9 cellular contexts compared by ENCODE assay signal in genomic region chr2:10817413-10817812, GRCh38. TPM values are rescaled to one million over a fixed set of nuclear protein-coding genes. Genes with fewer than 3 reads are reported as not detected.
DNase-seq lines count a peak whose midpoint lies in the region; ATAC-seq and TF ChIP-seq lines count a peak whose summit lies in the region.
"Had no signal": no experiment of that assay in that cellular context is flagged by ENCODE, and none has a peak within 500 bp of the region (broad histone marks: within the 10 kb centered on the region; RNA-seq: fewer than 3 reads in every experiment).

No MANE protein-coding gene starts in this region.

- TF ChIP-seq CTCF in activated CD8-positive, alpha-beta T cell treated with anti-CD3 and anti-CD28 coated beads for 36 hours (IDR thresholded peaks at IDR 0.05), result peak; percentile 37
- peak; percentile 32 for TF ChIP-seq CTCF in fibroblast of mammary gland (conservative IDR thresholded peaks at IDR 0.05; ENCODE audit: control insufficient read depth, insufficient read depth, low read depth, low read length)
- peak in 2 of 11 experiments; percentile 17 to 18 for TF ChIP-seq CTCF in spleen (IDR thresholded peaks at IDR 0.05 in 8 of 11, conservative IDR thresholded peaks at IDR 0.05 in 3 of 11)

- H3K9me3 ChIP-seq in spleen, result no peaks in the 10 kb centered on the region

- 57 to 76% (median 64%) methylated on average over 4 to 5 of the region's 5 CpGs for WGBS in spleen, 5 donors

- H3K27me3 Mint-ChIP-seq in activated CD8-positive, alpha-beta T cell treated with anti-CD3 and anti-CD28 coated beads for 36 hours, result peaks cover 4% of the 10 kb centered on the region
- H3K27me3 Mint-ChIP-seq in activated CD8-positive, alpha-beta T cell treated with anti-CD3 and anti-CD28 coated beads, Interleukin-2, amount 10 ng/mL, durations not matched to agents 7 days and 5 days (ENCODE audit: low read depth), result peaks cover 35% of the 10 kb centered on the region
- peaks cover 43% of the 10 kb centered on the region for H3K27me3 Mint-ChIP-seq in activated CD8-positive, alpha-beta memory T cell treated with anti-CD3 and anti-CD28 coated beads, Interleukin-2, amount 10 ng/mL, durations not matched to agents 7 days and 5 days

- no peaks in the 10 kb centered on the region for H3K36me3 Mint-ChIP-seq in activated CD8-positive, alpha-beta T cell treated with anti-CD3 and anti-CD28 coated beads for 36 hours (ENCODE audit: low read depth)
- H3K36me3 Mint-ChIP-seq in activated CD8-positive, alpha-beta T cell treated with anti-CD3 and anti-CD28 coated beads, Interleukin-2, amount 10 ng/mL, durations not matched to agents 7 days and 5 days (ENCODE audit: low read depth), result no peaks in the 10 kb centered on the region
- H3K36me3 Mint-ChIP-seq in activated CD8-positive, alpha-beta memory T cell treated with anti-CD3 and anti-CD28 coated beads, Interleukin-2, amount 10 ng/mL, durations not matched to agents 7 days and 5 days, result no peaks in the 10 kb centered on the region
- H3K36me3 Mint-ChIP-seq: CD4-positive, alpha-beta memory T cell had no signal

- no peak for TF ChIP-seq POLR2A in spleen (IDR thresholded peaks at IDR 0.05)

- no peak overlapping the region for H3K27ac ChIP-seq in spleen

- POLR2A ChIA-PET in activated CD8-positive, alpha-beta T cell treated with anti-CD3 and anti-CD28 coated beads for 36 hours (lab: Charles Lee), result no interaction called here
- POLR2A ChIA-PET in activated CD8-positive, alpha-beta T cell treated with anti-CD3 and anti-CD28 coated beads, Interleukin-2, amount 10 ng/mL, durations not matched to agents 7 days and 5 days (lab: Charles Lee), result no interaction called here

- H3K9me3 Mint-ChIP-seq in activated CD8-positive, alpha-beta T cell treated with anti-CD3 and anti-CD28 coated beads for 36 hours, result no peaks in the 10 kb centered on the region
- no peaks in the 10 kb centered on the region for H3K9me3 Mint-ChIP-seq in activated CD8-positive, alpha-beta T cell treated with anti-CD3 and anti-CD28 coated beads, Interleukin-2, amount 10 ng/mL, durations not matched to agents 7 days and 5 days (ENCODE audit: insufficient read depth)
- no peaks in the 10 kb centered on the region for H3K9me3 Mint-ChIP-seq in activated CD8-positive, alpha-beta memory T cell treated with anti-CD3 and anti-CD28 coated beads, Interleukin-2, amount 10 ng/mL, durations not matched to agents 7 days and 5 days (ENCODE audit: low read depth)
- H3K9me3 Mint-ChIP-seq: CD4-positive, alpha-beta memory T cell had no signal

- peaks cover 5 to 40% (median 19%) of the 10 kb centered on the region in 6 donors for H3K4me1 ChIP-seq in spleen

- H3K27me3 ChIP-seq in spleen (replicated peaks in 1 of 7), result peaks cover 0 to 5% (median 0%) of the 10 kb centered on the region in 7 donors

- peak; percentile 36 for DNase-seq in activated CD8-positive, alpha-beta T cell treated with anti-CD3 and anti-CD28 coated beads for 36 hours
- no peak for DNase-seq in activated CD8-positive, alpha-beta T cell treated with anti-CD3 and anti-CD28 coated beads, Interleukin-2, amount 10 ng/mL, durations not matched to agents 7 days and 5 days
- DNase-seq in OCI-M1 (lab: John Stamatoyannopoulos, UW) (peak; percentile 16), fibroblast of mammary gland (ENCODE audit: low read depth) (no peak), spleen (peak; percentile 69)
- DNase-seq in activated CD8-positive, alpha-beta memory T cell treated with anti-CD3 and anti-CD28 coated beads, Interleukin-2, amount 10 ng/mL, durations not matched to agents 7 days and 5 days, result no peak

- H3K4me3 ChIP-seq in fibroblast of mammary gland (ENCODE audit: control insufficient read depth, low read depth, low read length) (no peak overlapping the region), spleen (no peak overlapping the region)

- peaks cover 3% of the 10 kb centered on the region for H3K4me1 Mint-ChIP-seq in activated CD8-positive, alpha-beta T cell treated with anti-CD3 and anti-CD28 coated beads for 36 hours (ENCODE audit: low read depth)
- peaks cover 3% of the 10 kb centered on the region for H3K4me1 Mint-ChIP-seq in activated CD8-positive, alpha-beta T cell treated with anti-CD3 and anti-CD28 coated beads, Interleukin-2, amount 10 ng/mL, durations not matched to agents 7 days and 5 days (ENCODE audit: low read depth)
- peaks cover 3% of the 10 kb centered on the region for H3K4me1 Mint-ChIP-seq in activated CD8-positive, alpha-beta memory T cell treated with anti-CD3 and anti-CD28 coated beads, Interleukin-2, amount 10 ng/mL, durations not matched to agents 7 days and 5 days

- no peak for ATAC-seq in activated CD8-positive, alpha-beta T cell treated with anti-CD3 and anti-CD28 coated beads for 36 hours
- ATAC-seq in activated CD8-positive, alpha-beta T cell treated with anti-CD3 and anti-CD28 coated beads, Interleukin-2, amount 10 ng/mL, durations not matched to agents 7 days and 5 days, result no peak
- no peak for ATAC-seq in HG03196 (IDR thresholded peaks at IDR 0.05; ENCODE audit: unreplicated experiment)
- no peak for ATAC-seq in activated CD8-positive, alpha-beta memory T cell treated with anti-CD3 and anti-CD28 coated beads, Interleukin-2, amount 10 ng/mL, durations not matched to agents 7 days and 5 days
- no peak for ATAC-seq in HG02610 (IDR thresholded peaks at IDR 0.05; ENCODE audit: unreplicated experiment)

- CTCF ChIA-PET in activated CD8-positive, alpha-beta T cell treated with anti-CD3 and anti-CD28 coated beads for 36 hours (lab: Charles Lee), result interaction anchor here (0.7 to 5.7 kb wide), 6 partner anchors 9 to 155 kb away, joined by 3 to 31 read pairs (median 4); no protein-coding TSS in a partner anchor
- CTCF ChIA-PET in activated CD8-positive, alpha-beta T cell treated with anti-CD3 and anti-CD28 coated beads, Interleukin-2, amount 10 ng/mL, durations not matched to agents 7 days and 5 days (lab: Charles Lee), result interaction anchor here (0.6 to 2.4 kb wide), 9 partner anchors 11 to 26 kb away, joined by 3 to 9 read pairs (median 5); no protein-coding TSS in a partner anchor
- CTCF ChIA-PET in activated CD8-positive, alpha-beta memory T cell treated with anti-CD3 and anti-CD28 coated beads, Interleukin-2, amount 10 ng/mL, durations not matched to agents 7 days and 5 days (lab: Charles Lee), result interaction anchor here (1.1 to 3.1 kb wide), 4 partner anchors 15 to 315 kb away, joined by 3 to 19 read pairs (median 5); a partner anchor contains a TSS

- intact Hi-C loops in activated CD8-positive, alpha-beta T cell treated with anti-CD3 and anti-CD28 coated beads for 36 hours (cut with micrococcal nuclease), result no loop called here
- intact Hi-C loops in spleen (cut with DNase I; ENCODE audit: low total_unique reads), result no loop called here

- no peak overlapping the region for H3K27ac Mint-ChIP-seq in activated CD8-positive, alpha-beta T cell treated with anti-CD3 and anti-CD28 coated beads for 36 hours
- H3K27ac Mint-ChIP-seq in activated CD8-positive, alpha-beta T cell treated with anti-CD3 and anti-CD28 coated beads, Interleukin-2, amount 10 ng/mL, durations not matched to agents 7 days and 5 days, result no peak overlapping the region
- no peak overlapping the region for H3K27ac Mint-ChIP-seq in activated CD8-positive, alpha-beta memory T cell treated with anti-CD3 and anti-CD28 coated beads, Interleukin-2, amount 10 ng/mL, durations not matched to agents 7 days and 5 days

- no peaks in the 10 kb centered on the region for H3K36me3 ChIP-seq in spleen

- H3K4me3 Mint-ChIP-seq in activated CD8-positive, alpha-beta T cell treated with anti-CD3 and anti-CD28 coated beads for 36 hours, result no peak overlapping the region
- H3K4me3 Mint-ChIP-seq in activated CD8-positive, alpha-beta T cell treated with anti-CD3 and anti-CD28 coated beads, Interleukin-2, amount 10 ng/mL, durations not matched to agents 7 days and 5 days, result no peak overlapping the region
- no peak overlapping the region for H3K4me3 Mint-ChIP-seq in activated CD8-positive, alpha-beta memory T cell treated with anti-CD3 and anti-CD28 coated beads, Interleukin-2, amount 10 ng/mL, durations not matched to agents 7 days and 5 days
- H3K4me3 Mint-ChIP-seq: CD4-positive, alpha-beta memory T cell had no signal

RNA-seq across cellular contexts. Expression of gene PDIA6, which starts 4.8 kb away (rescaled TPM):
- 100 to 1,000 TPM; 146 to 150 TPM for total RNA-seq in activated CD8-positive, alpha-beta T cell treated with anti-CD3 and anti-CD28 coated beads for 36 hours
- 100 to 1,000 TPM; 131 to 138 TPM for total RNA-seq in activated CD8-positive, alpha-beta T cell treated with anti-CD3 and anti-CD28 coated beads, Interleukin-2, amount 10 ng/mL, durations not matched to agents 7 days and 5 days
- 100 to 1,000 TPM; 100 to 164 (median 131) TPM for total RNA-seq in spleen
- 10 to 100 TPM; 29.7 to 60.5 (median 56.0) TPM for polyA plus RNA-seq in spleen
- 100 to 1,000 TPM; 134 to 174 TPM for total RNA-seq in activated CD8-positive, alpha-beta memory T cell treated with anti-CD3 and anti-CD28 coated beads, Interleukin-2, amount 10 ng/mL, durations not matched to agents 7 days and 5 days

Comparison
In these comparisons a context has a peak if more than half of its experiments do, and no peak if none do; other contexts are left out.
1. DNase-seq: peak in activated CD8-positive, alpha-beta T cell treated with anti-CD3 and anti-CD28 coated beads for 36 hours (single experiment), OCI-M1 (single experiment) and spleen (single experiment); none in activated CD8-positive, alpha-beta T cell treated with anti-CD3 and anti-CD28 coated beads, Interleukin-2, amount 10 ng/mL, durations not matched to agents 7 days and 5 days (single experiment), fibroblast of mammary gland (single experiment) and activated CD8-positive, alpha-beta memory T cell treated with anti-CD3 and anti-CD28 coated beads, Interleukin-2, amount 10 ng/mL, durations not matched to agents 7 days and 5 days (single experiment).